ENCODE assay signal across 16 cellular contexts in the genomic region with DNA sequence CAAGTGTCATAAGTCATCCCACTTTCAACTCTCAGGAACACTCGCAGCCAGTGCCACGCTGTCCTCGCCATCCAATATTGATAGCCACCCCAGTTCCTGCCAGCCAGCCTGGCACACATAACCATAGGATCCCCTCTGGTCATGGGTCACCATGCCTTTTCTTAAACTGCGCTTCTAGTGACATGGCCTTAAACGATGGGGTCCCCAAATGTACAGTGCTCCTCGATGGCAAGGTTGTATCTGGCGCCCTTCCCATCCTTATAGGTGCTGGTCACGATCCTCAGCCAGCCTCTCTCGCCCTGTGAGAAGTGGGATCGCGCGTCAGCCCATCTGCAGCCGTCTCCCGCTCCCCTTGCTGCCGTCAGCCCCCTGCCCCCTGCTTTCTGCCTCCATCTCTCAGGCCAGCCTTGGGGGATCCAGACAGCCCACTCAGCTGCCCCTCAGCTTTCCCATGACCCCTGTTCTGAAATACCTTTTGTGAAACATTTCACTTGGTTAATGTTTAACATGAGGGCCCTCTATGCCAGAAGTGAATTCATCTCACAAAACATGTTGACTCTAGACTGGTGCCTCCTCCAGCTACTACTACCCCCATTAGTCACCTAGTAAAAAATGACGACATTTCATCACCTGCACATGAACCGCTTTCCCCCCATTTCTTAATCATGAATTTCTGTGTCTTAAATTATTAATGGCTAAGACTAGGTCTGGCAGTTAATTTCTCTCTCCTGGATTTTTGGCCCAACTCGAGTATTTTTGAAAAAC. TPM values are rescaled to one million over a fixed set of nuclear protein-coding genes. Genes with fewer than 3 reads are reported as not detected.
DNase-seq lines count a peak whose midpoint lies in the region; ATAC-seq and TF ChIP-seq lines count a peak whose summit lies in the region.
"Had no signal": no experiment of that assay in that cellular context is flagged by ENCODE, and none has a peak within 500 bp of the region (broad histone marks: within the 10 kb centered on the region; RNA-seq: fewer than 3 reads in every experiment).

No MANE protein-coding gene starts in this region.

- no peak for DNase-seq in stimulated activated naive CD8-positive, alpha-beta T cell treated with anti-CD3 and anti-CD28 coated beads, Interleukin-15, Interleukin-2, amounts not matched to agents 100 U/mL and 50 U/mL, for 24 hours
- DNase-seq in activated CD8-positive, alpha-beta T cell treated with anti-CD3 and anti-CD28 coated beads, Interleukin-2, amount 10 ng/mL, durations not matched to agents 7 days and 5 days, result no peak
- DNase-seq in left kidney (ENCODE audit: low read depth, low spot score) (peak; percentile 53), upper lobe of right lung (no peak), globus pallidus (ENCODE audit: low spot score) (no peak)
- DNase-seq: activated CD4-positive, alpha-beta T cell treated with anti-CD3 and anti-CD28 coated beads, Interleukin-2, amount 10 ng/mL, durations not matched to agents 7 days and 5 days; amniotic stem cell; heart right ventricle; NCI-H146; NCI-H774 had no signal

- no peaks in the 10 kb centered on the region for H3K9me3 Mint-ChIP-seq in stimulated activated naive CD8-positive, alpha-beta T cell treated with anti-CD3 and anti-CD28 coated beads, Interleukin-15, Interleukin-2, amounts not matched to agents 100 ng/mL and 50 ng/mL, for 24 hours
- no peaks in the 10 kb centered on the region for H3K9me3 Mint-ChIP-seq in activated CD8-positive, alpha-beta T cell treated with anti-CD3 and anti-CD28 coated beads, Interleukin-2, amount 10 ng/mL, durations not matched to agents 7 days and 5 days (ENCODE audit: insufficient read depth)
- H3K9me3 Mint-ChIP-seq: activated CD4-positive, alpha-beta T cell treated with anti-CD3 and anti-CD28 coated beads, Interleukin-2, amount 10 ng/mL, durations not matched to agents 7 days and 5 days; GM23338 had no signal

- no peak overlapping the region for H3K4me3 Mint-ChIP-seq in stimulated activated naive CD8-positive, alpha-beta T cell treated with anti-CD3 and anti-CD28 coated beads, Interleukin-15, Interleukin-2, amounts not matched to agents 100 ng/mL and 50 ng/mL, for 24 hours
- no peak overlapping the region for H3K4me3 Mint-ChIP-seq in activated CD8-positive, alpha-beta T cell treated with anti-CD3 and anti-CD28 coated beads, Interleukin-2, amount 10 ng/mL, durations not matched to agents 7 days and 5 days
- H3K4me3 Mint-ChIP-seq: activated CD4-positive, alpha-beta T cell treated with anti-CD3 and anti-CD28 coated beads, Interleukin-2, amount 10 ng/mL, durations not matched to agents 7 days and 5 days; GM23338 had no signal

- no peaks in the 10 kb centered on the region for H3K27me3 ChIP-seq in upper lobe of right lung
- H3K27me3 ChIP-seq: heart right ventricle had no signal

- POLR2A ChIA-PET in activated CD8-positive, alpha-beta T cell treated with anti-CD3 and anti-CD28 coated beads, Interleukin-2, amount 10 ng/mL, durations not matched to agents 7 days and 5 days (lab: Charles Lee), result no interaction called here

- TF ChIP-seq CTCF in upper lobe of right lung (IDR thresholded peaks at IDR 0.05), result no peak

- H3K27ac Mint-ChIP-seq in stimulated activated naive CD8-positive, alpha-beta T cell treated with anti-CD3 and anti-CD28 coated beads, Interleukin-15, Interleukin-2, amounts not matched to agents 100 ng/mL and 50 ng/mL, for 24 hours, result peak overlapping the region; percentile 69
- H3K27ac Mint-ChIP-seq in activated CD8-positive, alpha-beta T cell treated with anti-CD3 and anti-CD28 coated beads, Interleukin-2, amount 10 ng/mL, durations not matched to agents 7 days and 5 days, result peak overlapping the region; percentile 58
- H3K27ac Mint-ChIP-seq: GM23338 had no signal

- intact Hi-C loops in upper lobe of right lung (cut with DNase I), result no loop called here

- H3K36me3 ChIP-seq in upper lobe of right lung, result peaks cover 97% of the 10 kb centered on the region

- peaks cover 66% of the 10 kb centered on the region for H3K36me3 Mint-ChIP-seq in stimulated activated naive CD8-positive, alpha-beta T cell treated with anti-CD3 and anti-CD28 coated beads, Interleukin-15, Interleukin-2, amounts not matched to agents 100 ng/mL and 50 ng/mL, for 24 hours (ENCODE audit: low read depth)
- H3K36me3 Mint-ChIP-seq in activated CD8-positive, alpha-beta T cell treated with anti-CD3 and anti-CD28 coated beads, Interleukin-2, amount 10 ng/mL, durations not matched to agents 7 days and 5 days (ENCODE audit: low read depth), result peaks cover 68% of the 10 kb centered on the region

- H3K27ac ChIP-seq in upper lobe of right lung, result no peak overlapping the region
- H3K27ac ChIP-seq: SK-N-MC had no signal

- H3K4me1 Mint-ChIP-seq in stimulated activated naive CD8-positive, alpha-beta T cell treated with anti-CD3 and anti-CD28 coated beads, Interleukin-15, Interleukin-2, amounts not matched to agents 100 ng/mL and 50 ng/mL, for 24 hours (ENCODE audit: low read depth), result peaks cover 6% of the 10 kb centered on the region
- peaks cover 3% of the 10 kb centered on the region for H3K4me1 Mint-ChIP-seq in activated CD8-positive, alpha-beta T cell treated with anti-CD3 and anti-CD28 coated beads, Interleukin-2, amount 10 ng/mL, durations not matched to agents 7 days and 5 days (ENCODE audit: low read depth)
- H3K4me1 Mint-ChIP-seq: GM23338 had no signal

- no peak overlapping the region for H3K4me3 ChIP-seq in upper lobe of right lung
- H3K4me3 ChIP-seq: GM23338, heart right ventricle, SK-N-MC, skin epidermis had no signal

- H3K27me3 Mint-ChIP-seq in stimulated activated naive CD8-positive, alpha-beta T cell treated with anti-CD3 and anti-CD28 coated beads, Interleukin-15, Interleukin-2, amounts not matched to agents 100 ng/mL and 50 ng/mL, for 24 hours, result no peaks in the 10 kb centered on the region
- H3K27me3 Mint-ChIP-seq in activated CD8-positive, alpha-beta T cell treated with anti-CD3 and anti-CD28 coated beads, Interleukin-2, amount 10 ng/mL, durations not matched to agents 7 days and 5 days (ENCODE audit: low read depth), result no peaks in the 10 kb centered on the region
- H3K27me3 Mint-ChIP-seq: activated CD4-positive, alpha-beta T cell treated with anti-CD3 and anti-CD28 coated beads, Interleukin-2, amount 10 ng/mL, durations not matched to agents 7 days and 5 days had no signal

- no peak for ATAC-seq in stimulated activated naive CD8-positive, alpha-beta T cell treated with anti-CD3 and anti-CD28 coated beads, Interleukin-15, Interleukin-2, amounts not matched to agents 100 U/mL and 50 U/mL, for 24 hours
- ATAC-seq in activated CD8-positive, alpha-beta T cell treated with anti-CD3 and anti-CD28 coated beads, Interleukin-2, amount 10 ng/mL, durations not matched to agents 7 days and 5 days, result no peak
- peak; percentile 6 for ATAC-seq in upper lobe of right lung
- ATAC-seq in GM19467 (IDR thresholded peaks at IDR 0.05; ENCODE audit: unreplicated experiment), result no peak
- no peak for ATAC-seq in HG03280 (IDR thresholded peaks at IDR 0.05; ENCODE audit: unreplicated experiment)
- ATAC-seq: GM23338 had no signal

- CTCF ChIA-PET in activated CD8-positive, alpha-beta T cell treated with anti-CD3 and anti-CD28 coated beads, Interleukin-2, amount 10 ng/mL, durations not matched to agents 7 days and 5 days (lab: Charles Lee), result no interaction called here

- no peaks in the 10 kb centered on the region for H3K9me3 ChIP-seq in upper lobe of right lung
- H3K9me3 ChIP-seq: heart right ventricle had no signal

- H3K4me1 ChIP-seq in upper lobe of right lung, result peaks cover 4% of the 10 kb centered on the region

RNA-seq across cellular contexts. Expression of a gene that starts 11.4 kb away (rescaled TPM):
- 10 to 100 TPM; 42.4 to 44.0 TPM for total RNA-seq in activated CD8-positive, alpha-beta T cell treated with anti-CD3 and anti-CD28 coated beads, Interleukin-2, amount 10 ng/mL, durations not matched to agents 7 days and 5 days
- 355 TPM for total RNA-seq in upper lobe of right lung

RNA-seq across cellular contexts. Expression of a gene that starts 14.6 kb away (rescaled TPM):
- 10 to 100 TPM; 89.0 to 89.5 TPM for total RNA-seq in activated CD8-positive, alpha-beta T cell treated with anti-CD3 and anti-CD28 coated beads, Interleukin-2, amount 10 ng/mL, durations not matched to agents 7 days and 5 days
- 51.2 TPM for total RNA-seq in upper lobe of right lung

RNA-seq across cellular contexts. Expression of a gene that starts 23.6 kb away (rescaled TPM):
- not detected for total RNA-seq in activated CD8-positive, alpha-beta T cell treated with anti-CD3 and anti-CD28 coated beads, Interleukin-2, amount 10 ng/mL, durations not matched to agents 7 days and 5 days
- 3.0 TPM for total RNA-seq in upper lobe of right lung
- total RNA-seq: activated CD4-positive, alpha-beta T cell treated with anti-CD3 and anti-CD28 coated beads, Interleukin-2, amount 10 ng/mL, durations not matched to agents 7 days and 5 days; GM23338 had no signal

RNA-seq across cellular contexts. Expression of a gene that starts 36.5 kb away (rescaled TPM):
- 10 to 100 TPM; 97.8 to 98.8 TPM for total RNA-seq in activated CD8-positive, alpha-beta T cell treated with anti-CD3 and anti-CD28 coated beads, Interleukin-2, amount 10 ng/mL, durations not matched to agents 7 days and 5 days
- total RNA-seq in upper lobe of right lung, result 59.7 TPM

RNA-seq across cellular contexts. Expression of a gene that starts 46.9 kb away (rescaled TPM):
- 10 to 100 TPM; 80.1 to 81.6 TPM for total RNA-seq in activated CD8-positive, alpha-beta T cell treated with anti-CD3 and anti-CD28 coated beads, Interleukin-2, amount 10 ng/mL, durations not matched to agents 7 days and 5 days
- 47.2 TPM for total RNA-seq in upper lobe of right lung
